In the genomic region with DNA sequence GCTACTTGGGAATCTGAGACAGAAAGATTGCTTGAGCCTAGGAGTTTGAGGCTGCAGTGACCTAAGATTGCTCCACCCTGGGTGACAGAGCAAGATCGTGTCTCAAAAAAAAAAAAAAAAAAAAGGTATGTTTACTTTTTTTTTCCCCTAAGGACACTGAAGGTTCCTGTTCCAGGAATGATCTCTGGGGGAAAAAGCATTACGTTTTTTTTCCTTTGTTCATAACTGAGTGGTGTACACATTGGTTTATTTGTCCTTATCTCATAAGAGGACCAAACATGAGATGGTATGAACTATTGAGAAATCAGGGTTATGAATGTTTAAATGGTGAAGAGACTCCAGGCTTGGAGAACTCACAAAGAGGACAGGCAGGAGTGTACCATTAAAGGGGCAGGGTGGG, we compare ENCODE assay signal across 6 cellular contexts.
"Had no signal": no experiment of that assay in that cellular context is flagged by ENCODE, and none has a peak within 500 bp of the region (broad histone marks: within the 10 kb centered on the region; RNA-seq: fewer than 3 reads in every experiment).

No MANE protein-coding gene starts in this region.

- DNase-seq: GM23248, GOT3, H9, HCEC 1CT, IMR-90 had no signal

- ATAC-seq: K562 had no signal

- H3K4me3 ChIP-seq: GM23248, K562 had no signal
